Comparison of ENCODE assay signal across 2 cellular contexts in genomic region chr17:50139185-50139783, GRCh38.
TF ChIP-seq lines count a peak whose summit lies in the region.

No MANE protein-coding gene starts in this region.

TF ChIP-seq in GM12891, 5 proteins besides CTCF, POLR2A, EP300 and RAD21:
- TF ChIP-seq PAX5 (IDR thresholded peaks at IDR 0.05; ENCODE audit: insufficient read depth, low read length, severe bottlenecking) (no peak), TAF1 (IDR thresholded peaks at IDR 0.05; ENCODE audit: low read depth, low read length) (no peak), POLR2AphosphoS5 (IDR thresholded peaks at IDR 0.05; ENCODE audit: low read depth, low read length) (no peak), SPI1 (IDR thresholded peaks at IDR 0.05; ENCODE audit: low read depth, low read length) (no peak), POU2F2 (IDR thresholded peaks at IDR 0.05; ENCODE audit: low read depth, low read length) (no peak)
TF ChIP-seq in GM12891: peak in this region for 0.

TF ChIP-seq in K562, 482 proteins besides CTCF, POLR2A, EP300 and RAD21:
- TF ChIP-seq ZNF717 (CRISPR knock-in tag; IDR thresholded peaks at IDR 0.05), result peak; percentile 33; the same call in 1 of the 2 replicates
- TF ChIP-seq SOX6 (IDR thresholded peaks at IDR 0.05), result no peak
- TF ChIP-seq POLR2G (IDR thresholded peaks at IDR 0.05; ENCODE audit: low read depth, low read length), result peak; percentile 50; the same call in 1 of the 2 replicates
- peak; percentile 55 for TF ChIP-seq RBFOX2 (IDR thresholded peaks at IDR 0.05; ENCODE audit: low read depth, low read length)
- TF ChIP-seq ZNF518B (CRISPR knock-in tag; IDR thresholded peaks at IDR 0.05), result no peak
TF ChIP-seq in K562: peak in this region for 3.
